In genomic region chr1:201346987-201347386, GRCh38 we compare ENCODE assay signal across 12 cellular contexts. TPM values are rescaled to one million over a fixed set of nuclear protein-coding genes. Genes with fewer than 3 reads are reported as not detected.
DNase-seq lines count a peak whose midpoint lies in the region; ATAC-seq and TF ChIP-seq lines count a peak whose summit lies in the region.
"Had no signal": no experiment of that assay in that cellular context is flagged by ENCODE, and none has a peak within 500 bp of the region (broad histone marks: within the 10 kb centered on the region; RNA-seq: fewer than 3 reads in every experiment).

No MANE protein-coding gene starts in this region.

- no peak for TF ChIP-seq CTCF in HCT116 (IDR thresholded peaks at IDR 0.05 in 2 of 3, conservative IDR thresholded peaks at IDR 0.05 in 1 of 3; ENCODE audit: borderline replicate concordance in 1 of 3, insufficient read depth in 1 of 3, low read depth in 2 of 3, low read length in 2 of 3)
- TF ChIP-seq CTCF in PC-9 (conservative IDR thresholded peaks at IDR 0.05): no peak
- TF ChIP-seq CTCF in suprapubic skin (IDR thresholded peaks at IDR 0.05): no peak
- peak in 1 of 11 experiments; percentile 1 for TF ChIP-seq CTCF in spleen (IDR thresholded peaks at IDR 0.05 in 8 of 11, conservative IDR thresholded peaks at IDR 0.05 in 3 of 11)

- TF ChIP-seq EP300 in suprapubic skin (IDR thresholded peaks at IDR 0.05): no peak

- POLR2A ChIA-PET in HCT116 (lab: Charles Lee): no interaction called here
- POLR2A ChIA-PET in PC-9 (lab: Charles Lee; ENCODE audit: unreplicated experiment): interaction anchor here (0.6 to 0.7 kb wide), 3 partner anchors 47 to 126 kb away, joined by 3 to 6 read pairs (median 6); no protein-coding TSS in a partner anchor

- H3K4me3 ChIP-seq in HCT116 (replicated peaks in 1 of 2; ENCODE audit: low read depth in 1 of 2, low read length in 2 of 2) (no peak overlapping the region), PC-9 (no peak overlapping the region), suprapubic skin (no peak overlapping the region), spleen (no peak overlapping the region)
- H3K4me3 ChIP-seq: BLaER1 treated with 17β-estradiol and CSF1 and Interleukin-3, amounts not matched to agents 10 nM and 100 nM; SJSA1 had no signal

- no peak for ATAC-seq in HCT116
- ATAC-seq: CD8-positive, alpha-beta T cell had no signal

- CTCF ChIA-PET in HCT116 (lab: Charles Lee): interaction anchor here (0.6 to 3.8 kb wide), 17 partner anchors 10 to 134 kb away, joined by 3 to 31 read pairs (median 4); no protein-coding TSS in a partner anchor
- CTCF ChIA-PET in PC-9 (lab: Charles Lee): interaction anchor here (0.6 to 4.1 kb wide), 8 partner anchors 28 to 963 kb away, joined by 3 to 18 read pairs (median 4); no protein-coding TSS in a partner anchor

- H3K9me3 ChIP-seq in HCT116 (ENCODE audit: control insufficient read depth in 1 of 2, insufficient read depth in 1 of 2, low read depth in 1 of 2, low read length in 2 of 2) (peaks cover 0 to 3% of the 10 kb centered on the region in 2 experiments; a peak in 1 of 4 replicates), PC-9 (ENCODE audit: insufficient read depth, low read depth) (0 out of 2 replicates have a peak, but pooled peaks cover 5% of the 10 kb centered on the region), suprapubic skin (no peaks in the 10 kb centered on the region), spleen (peaks cover 0 to 3% (median 0%) of the 10 kb centered on the region in 8 donors)

- H3F3A ChIP-seq in PC-9 (ENCODE audit: insufficient read depth, low read depth): no peaks in the 10 kb centered on the region

- H2AFZ ChIP-seq in HCT116 (ENCODE audit: low read depth, low read length, poor library complexity, severe bottlenecking) (no peak overlapping the region), PC-9 (no peak overlapping the region)

- no peak overlapping the region for H3K9ac ChIP-seq in HCT116 (ENCODE audit: low read length)
- H3K9ac ChIP-seq: BLaER1 treated with 17β-estradiol and CSF1 and Interleukin-3, amounts not matched to agents 10 nM and 100 nM had no signal

- peak overlapping the region; percentile 53 for H3K4me2 ChIP-seq in HCT116 (ENCODE audit: low read length)
- peak overlapping the region; percentile 42 for H3K4me2 ChIP-seq in PC-9
- H3K4me2 ChIP-seq: BLaER1 treated with 17β-estradiol and CSF1 and Interleukin-3, amounts not matched to agents 10 nM and 100 nM had no signal

- 23% methylated on average over 2 of the region's 2 CpGs for WGBS in suprapubic skin
- WGBS in spleen, 5 donors: 12 to 44% (median 34%) methylated on average over 2 of the region's 2 CpGs

- no peak overlapping the region for H3K27ac ChIP-seq in HCT116 (ENCODE audit: low read depth, low read length)
- H3K27ac ChIP-seq in PC-9: no peak overlapping the region
- peak overlapping the region; percentile 66 for H3K27ac ChIP-seq in suprapubic skin
- no peak overlapping the region for H3K27ac ChIP-seq in spleen
- H3K27ac ChIP-seq: BLaER1 treated with 17β-estradiol and CSF1 and Interleukin-3, amounts not matched to agents 10 nM and 100 nM; SJSA1 had no signal

- RAD21 ChIA-PET in HCT116 (lab: Charles Lee; ENCODE audit: low non-redundant PET in 1 of 2, low total read pairs in 2 of 2, uncharacterized antibody in 2 of 2, unreplicated experiment in 2 of 2): interaction anchor here (0.7 to 1.2 kb wide), 2 partner anchors 16 to 86 kb away, joined by 3 to 4 read pairs; no protein-coding TSS in a partner anchor

- H3K79me2 ChIP-seq in HCT116 (ENCODE audit: insufficient read depth, low read length) (no peaks in the 10 kb centered on the region), PC-9 (ENCODE audit: low read depth) (no peaks in the 10 kb centered on the region)

- intact Hi-C loops in HCT116 (cut with micrococcal nuclease) (loop anchor here (1.0 kb wide), 1 partner anchor 93 kb away; no protein-coding TSS in a partner anchor), PC-9 (cut with micrococcal nuclease; ENCODE audit: unreplicated experiment) (loop anchor here (1.0 to 5.0 kb wide), 3 partner anchors 35 to 93 kb away; no protein-coding TSS in a partner anchor), spleen (cut with DNase I; ENCODE audit: low total_unique reads) (no loop called here)

- TF ChIP-seq RAD21 in HCT116 (IDR thresholded peaks at IDR 0.05; ENCODE audit: low read depth): no peak

- H3K27me3 ChIP-seq in HCT116 (ENCODE audit: insufficient read depth, low read length): peaks cover 9% of the 10 kb centered on the region; the same call in 1 of the 2 replicates
- no peaks in the 10 kb centered on the region; the same call in 1 of the 2 replicates for H3K27me3 ChIP-seq in PC-9 (ENCODE audit: insufficient read depth, low read depth)
- no peaks in the 10 kb centered on the region for H3K27me3 ChIP-seq in suprapubic skin
- peaks cover 0 to 27% (median 4%) of the 10 kb centered on the region in 7 donors for H3K27me3 ChIP-seq in spleen (replicated peaks in 1 of 7)
- H3K27me3 ChIP-seq: BLaER1 treated with 17β-estradiol and CSF1 and Interleukin-3, amounts not matched to agents 10 nM and 100 nM had no signal

- H3K9me2 ChIP-seq in HCT116 (ENCODE audit: insufficient read depth) (no peaks in the 10 kb centered on the region), PC-9 (ENCODE audit: insufficient read depth) (no peaks in the 10 kb centered on the region)

- H3K4me1 ChIP-seq in HCT116 (ENCODE audit: control insufficient read depth in 1 of 2, insufficient read depth in 2 of 2, low read length in 2 of 2) (peaks cover 2 to 15% of the 10 kb centered on the region in 2 experiments; a peak in 3 of 4 replicates), PC-9 (replicated peaks; ENCODE audit: insufficient read depth) (peaks cover 10% of the 10 kb centered on the region), suprapubic skin (peaks cover 40% of the 10 kb centered on the region), spleen (no peaks in the 10 kb centered on the region)
- H3K4me1 ChIP-seq: SJSA1 had no signal

- H3K36me3 ChIP-seq in HCT116 (ENCODE audit: control insufficient read depth in 1 of 2, insufficient read depth in 2 of 2, low read length in 2 of 2) (no peaks in the 10 kb centered on the region), PC-9 (ENCODE audit: low read depth) (no peaks in the 10 kb centered on the region), suprapubic skin (no peaks in the 10 kb centered on the region), spleen (no peaks in the 10 kb centered on the region)
- H3K36me3 ChIP-seq: BLaER1 treated with 17β-estradiol and CSF1 and Interleukin-3, amounts not matched to agents 10 nM and 100 nM; SJSA1 had no signal

- H4K20me1 ChIP-seq in HCT116 (ENCODE audit: insufficient read depth) (no peaks in the 10 kb centered on the region), PC-9 (ENCODE audit: insufficient read depth) (no peaks in the 10 kb centered on the region)
- H4K20me1 ChIP-seq: BLaER1 treated with 17β-estradiol and CSF1 and Interleukin-3, amounts not matched to agents 10 nM and 100 nM had no signal

- BruUV-seq in HCT116 (replicated peaks; lab: Mats Ljungman, UMichigan): no TSS peak
- no TSS peak for BruUV-seq in PC-9 (replicated peaks; lab: Mats Ljungman, UMichigan)

- TF ChIP-seq POLR2A in HCT116 (IDR thresholded peaks at IDR 0.05; ENCODE audit: borderline replicate concordance, extremely low read depth, insufficient read depth, insufficient read length): no peak
- no peak for TF ChIP-seq POLR2A in suprapubic skin (IDR thresholded peaks at IDR 0.05)
- TF ChIP-seq POLR2A in spleen (IDR thresholded peaks at IDR 0.05): no peak

- DNase-seq in HCT116 (ENCODE audit: low read depth, low spot score) (no peak), PC-9 (no peak), foreskin melanocyte (peak; percentile 52), suprapubic skin (ENCODE audit: low spot score in 2 of 2) (no peak), spleen (no peak), AML-193 (lab: John Stamatoyannopoulos, UW) (no peak), NCI-H82 (lab: John Stamatoyannopoulos, UW) (no peak)
- DNase-seq in stimulated activated CD4-positive, alpha-beta T cell treated with anti-CD3 and anti-CD28 coated beads, Interleukin-2, amount 100 ng/mL, for 48 hours: no peak
- DNase-seq: CD8-positive, alpha-beta T cell; NCI-H2029 had no signal

TF ChIP-seq in HCT116, 20 proteins besides CTCF, POLR2A, EP300 and RAD21 (continues in another document):
- TF ChIP-seq MAX (IDR thresholded peaks at IDR 0.05): no peak
- no peak for TF ChIP-seq ZBTB33 (IDR thresholded peaks at IDR 0.05; ENCODE audit: extremely low read depth, insufficient replicate concordance, low read length)
- TF ChIP-seq ZFX (IDR thresholded peaks at IDR 0.05): no peak
- no peak for TF ChIP-seq ELF1 (IDR thresholded peaks at IDR 0.05; ENCODE audit: borderline replicate concordance, low read depth)
- TF ChIP-seq CEBPB (IDR thresholded peaks at IDR 0.05; ENCODE audit: low read depth): no peak

RNA-seq across cellular contexts. Expression of gene TNNT2, which starts 30.5 kb away (rescaled TPM):
- 2.0 TPM for total RNA-seq in HCT116 (2021; ENCODE audit: unreplicated experiment)
- 0.39 and 1.00 TPM in 2 replicates for polyA plus RNA-seq in HCT116 (2012)
- total RNA-seq in PC-9 (2021): 4.8 and 6.4 TPM in 2 replicates
- 10 to 100 TPM in 3 of 4 donors, 1 to 10 TPM in 1; 7.9 to 54.6 (median 19.0) TPM for total RNA-seq in suprapubic skin
- under 1 TPM in 2 of 7 donors, not detected in 5; 0.41 to 0.55 TPM for total RNA-seq in spleen
- polyA plus RNA-seq in spleen: 1 to 10 TPM; 1.2 to 3.8 (median 3.8) TPM
- total RNA-seq: CD8-positive, alpha-beta T cell; SJSA1 had no signal

RNA-seq across cellular contexts. Expression of gene LAD1, which starts 52.1 kb away (rescaled TPM):
- total RNA-seq in HCT116 (2021; ENCODE audit: unreplicated experiment) (56.1 TPM), PC-9 (2021) (54.7 and 61.6 TPM in 2 replicates), suprapubic skin (100 to 1,000 TPM; 175 to 303 (median 218) TPM), spleen (1 to 10 TPM in 2 of 7 donors, under 1 TPM in 2, not detected in 3; 0.64 to 2.0 (median 1.3) TPM)
- polyA plus RNA-seq in HCT116 (2012): 36.1 and 45.8 TPM in 2 replicates
- 1 to 10 TPM in 2 of 3 donors, under 1 TPM in 1; 0.96 to 4.0 (median 2.4) TPM for polyA plus RNA-seq in spleen
- total RNA-seq: CD8-positive, alpha-beta T cell; SJSA1 had no signal

Comparison
In these comparisons a context has a peak if more than half of its experiments do, and no peak if none do; other contexts are left out.
1. RNA of gene LAD1, which starts 52.1 kb away (total RNA-seq): 175 to 303 TPM in suprapubic skin, 56.1 TPM in HCT116 (single experiment) and 54.7 to 61.6 TPM in PC-9; 0.64 to 2.0 TPM in spleen; every median in the first group is over 10 times any median in the second.